ENCODE assay signal across 9 cellular contexts in the genomic region with DNA sequence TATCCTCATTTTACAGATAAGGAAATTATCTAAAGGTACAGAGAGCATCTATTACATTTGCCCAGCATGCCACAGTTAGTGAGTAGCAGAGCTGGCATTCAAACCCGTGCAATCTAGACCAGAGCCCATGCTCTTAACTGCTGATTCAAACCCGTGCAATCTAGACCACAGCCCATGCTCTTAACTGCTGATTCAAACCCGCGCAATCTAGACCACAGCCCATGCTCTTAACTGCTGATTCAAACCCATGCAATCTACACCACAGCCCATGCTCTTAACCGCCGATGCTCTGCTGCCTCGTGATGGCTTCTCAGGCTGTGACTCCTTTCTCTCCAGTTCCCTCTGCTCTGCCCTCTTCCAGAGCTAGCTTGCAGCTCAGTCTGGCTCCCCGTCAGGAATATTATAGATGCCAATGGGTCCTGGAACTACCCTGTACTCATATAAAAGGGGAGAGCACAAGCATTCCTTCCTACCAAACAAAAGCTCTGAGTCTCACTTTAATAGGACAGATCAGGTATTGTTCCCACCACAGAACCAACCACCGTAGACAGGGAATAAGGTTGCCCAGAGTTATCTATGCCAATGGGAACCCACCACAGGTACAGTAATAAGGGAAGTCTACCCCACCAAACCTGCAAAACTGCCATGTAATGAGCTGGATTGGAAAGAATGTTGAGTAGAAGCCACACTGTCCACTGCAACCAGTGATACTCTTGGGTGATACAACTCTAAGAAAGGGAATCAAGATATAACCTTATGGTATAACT.
DNase-seq lines count a peak whose midpoint lies in the region; ATAC-seq and TF ChIP-seq lines count a peak whose summit lies in the region.
"Had no signal": no experiment of that assay in that cellular context is flagged by ENCODE, and none has a peak within 500 bp of the region (broad histone marks: within the 10 kb centered on the region; RNA-seq: fewer than 3 reads in every experiment).

No MANE protein-coding gene starts in this region.

- ATAC-seq in GM21576 (IDR thresholded peaks at IDR 0.05; ENCODE audit: unreplicated experiment): no peak

- no peak overlapping the region for H3K4me2 ChIP-seq in neuronal stem cell (ENCODE audit: insufficient read depth, low read length, poor library complexity, severe bottlenecking)

- H4K8ac ChIP-seq in neuronal stem cell (ENCODE audit: low read depth, low read length): no peak overlapping the region

- H3K36me3 ChIP-seq in KOPT-K1 (ENCODE audit: insufficient read depth, low read length) (no peaks in the 10 kb centered on the region), neuronal stem cell (replicated peaks in 1 of 2; ENCODE audit: control insufficient read depth in 2 of 2, insufficient read depth in 2 of 2, low read length in 2 of 2) (no peaks in the 10 kb centered on the region)

- no CpG with 5 or more reads among the region's 9 CpGs for WGBS in neuronal stem cell (ENCODE audit: extremely low coverage in 2 of 2, insufficient read length in 2 of 2, insufficient replicate concordance in 1 of 2), 2 donors

- no peaks in the 10 kb centered on the region for H3K4me1 ChIP-seq in neuronal stem cell (ENCODE audit: control insufficient read depth in 2 of 2, insufficient read depth in 1 of 2, low read depth in 1 of 2, low read length in 2 of 2)

- peaks cover 27% of the 10 kb centered on the region for H3K9me3 ChIP-seq in KOPT-K1 (ENCODE audit: insufficient read depth, low read length, poor library complexity, severe bottlenecking)
- H3K9me3 ChIP-seq in neuronal stem cell (replicated peaks in 1 of 2; ENCODE audit: control insufficient read depth in 2 of 2, insufficient read depth in 1 of 2, low read depth in 1 of 2, low read length in 2 of 2): no peaks in the 10 kb centered on the region

- DNase-seq in GM04503 (ENCODE audit: low read depth) (peak; percentile 79), astrocyte of the cerebellum (ENCODE audit: low read depth) (peak; percentile 78), occipital lobe (lab: John Stamatoyannopoulos, UW) (peak; percentile 7), iPS-NIHi7 (ENCODE audit: extremely low spot score) (no peak), neuronal stem cell (ENCODE audit: low spot score) (no peak)
- no peak for DNase-seq in central memory CD4-positive, alpha-beta T cell
- DNase-seq: NCI-H2029 had no signal

- H3K27ac ChIP-seq in KOPT-K1 (ENCODE audit: low read depth, low read length, poor library complexity, severe bottlenecking) (peak overlapping the region; percentile 71), neuronal stem cell (replicated peaks; ENCODE audit: low read length) (no peak overlapping the region)

- no peak overlapping the region for H2BK15ac ChIP-seq in neuronal stem cell (ENCODE audit: low read length)

- H3K79me1 ChIP-seq in neuronal stem cell (ENCODE audit: low read depth, low read length): no peaks in the 10 kb centered on the region

- no peak overlapping the region for H2AFZ ChIP-seq in neuronal stem cell (ENCODE audit: low read length)

- in situ Hi-C loops in astrocyte of the cerebellum (cut with HindIII; ENCODE audit: low sequenced_read_pairs): no loop called here

- no peak overlapping the region for H3K14ac ChIP-seq in neuronal stem cell (ENCODE audit: low read length)

- no peak for TF ChIP-seq CTCF in astrocyte of the cerebellum (IDR thresholded peaks at IDR 0.05; ENCODE audit: low read depth, low read length, missing control alignments)

- no peak overlapping the region for H2BK5ac ChIP-seq in neuronal stem cell (ENCODE audit: low read length)

- H3K27me3 ChIP-seq in neuronal stem cell (ENCODE audit: control insufficient read depth in 3 of 3, insufficient read depth in 3 of 3, low read depth in 1 of 3, low read length in 3 of 3): no peaks in the 10 kb centered on the region

- no peak overlapping the region for H2AK5ac ChIP-seq in neuronal stem cell (ENCODE audit: low read depth, low read length)

- H3K9ac ChIP-seq in neuronal stem cell (ENCODE audit: low read depth, low read length, poor library complexity): no peak overlapping the region

- H3K4me3 ChIP-seq in astrocyte of the cerebellum (ENCODE audit: low read depth, low read length) (no peak overlapping the region), neuronal stem cell (ENCODE audit: low read length in 2 of 2) (no peak overlapping the region)

- no peak overlapping the region for H3K23ac ChIP-seq in neuronal stem cell (ENCODE audit: low read depth, low read length, poor library complexity)

- no peak overlapping the region for H4K91ac ChIP-seq in neuronal stem cell (ENCODE audit: low read depth, low read length, poor library complexity)

- no peak overlapping the region for H3K4ac ChIP-seq in neuronal stem cell (ENCODE audit: low read length)

- H3K18ac ChIP-seq in neuronal stem cell (ENCODE audit: low read length): no peak overlapping the region

- no peak overlapping the region for H2BK12ac ChIP-seq in neuronal stem cell (ENCODE audit: low read length)

- H2BK120ac ChIP-seq in neuronal stem cell (ENCODE audit: low read depth, low read length): no peak overlapping the region

Comparison
In these comparisons a context has a peak if more than half of its experiments do, and no peak if none do; other contexts are left out.
1. DNase-seq: peak in GM04503 (single experiment), astrocyte of the cerebellum (single experiment) and occipital lobe (single experiment); none in iPS-NIHi7 (single experiment), central memory CD4-positive, alpha-beta T cell (single experiment) and neuronal stem cell (single experiment).